Comparison of ENCODE assay signal across 8 cellular contexts in the genomic region with DNA sequence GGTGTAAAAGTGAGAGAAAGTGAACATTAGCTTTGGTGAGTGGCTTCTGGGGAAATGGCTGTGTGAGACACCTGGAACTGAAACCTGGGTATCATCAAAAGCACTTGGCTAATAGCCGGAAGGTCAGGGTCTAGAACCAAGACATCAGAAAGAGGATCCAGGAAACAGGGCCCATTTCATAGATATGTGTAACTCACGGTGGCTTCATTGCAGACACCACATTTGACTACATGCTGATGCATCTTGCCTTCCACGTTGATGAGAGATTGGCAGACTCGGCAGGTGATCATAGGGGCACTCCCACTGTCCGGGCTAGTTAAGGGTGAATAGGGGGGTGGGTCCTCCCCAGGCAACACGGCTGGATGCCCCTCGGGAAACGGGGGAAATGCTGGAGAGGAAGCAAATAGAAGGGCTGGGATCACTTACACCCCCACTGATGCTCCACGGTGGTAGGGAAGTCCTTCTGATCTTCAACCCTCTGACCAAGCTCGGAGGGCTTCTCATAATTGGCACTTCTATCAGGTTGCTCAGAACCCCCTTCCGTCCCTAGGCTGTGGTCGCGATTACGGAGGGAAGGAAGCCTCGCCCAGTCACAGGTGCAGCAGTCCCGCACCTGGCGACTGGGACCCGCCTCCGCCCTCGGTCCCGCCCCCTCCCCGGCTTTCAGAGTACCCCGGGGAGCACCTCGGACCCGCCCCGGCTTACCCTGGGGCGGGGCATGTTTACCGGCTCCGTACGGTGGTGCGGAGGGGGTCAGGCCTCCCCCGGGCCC. TPM values are rescaled to one million over a fixed set of nuclear protein-coding genes. Genes with fewer than 3 reads are reported as not detected.
DNase-seq lines count a peak whose midpoint lies in the region; ATAC-seq, FAIRE-seq and TF ChIP-seq lines count a peak whose summit lies in the region.

No MANE protein-coding gene starts in this region.

- peak overlapping the region; percentile 95 for H3K9ac ChIP-seq in muscle layer of colon (ENCODE audit: low read length)

- no peak for TF ChIP-seq EP300 in A549 (IDR thresholded peaks at IDR 0.05)

- peaks cover 45% of the 10 kb centered on the region for H3K36me3 ChIP-seq in KOPT-K1 (ENCODE audit: insufficient read depth, low read length)
- H3K36me3 ChIP-seq in muscle layer of colon (ENCODE audit: insufficient read depth, low read length) = peaks cover 43% of the 10 kb centered on the region
- H3K36me3 ChIP-seq in thymus (ENCODE audit: control insufficient read depth, insufficient read depth) = peaks cover 32% of the 10 kb centered on the region

- H3K27me3 ChIP-seq in muscle layer of colon (ENCODE audit: control insufficient read depth in 1 of 2, insufficient read depth in 2 of 2, low read length in 2 of 2) (no peaks in the 10 kb centered on the region), thymus (ENCODE audit: control insufficient read depth, insufficient read depth) (no peaks in the 10 kb centered on the region)

- no peak for TF ChIP-seq RAD21 in A549 (conservative IDR thresholded peaks at IDR 0.05 in 1 of 2, IDR thresholded peaks at IDR 0.05 in 1 of 2)

- POLR2A ChIA-PET in A549 (lab: Yijun Ruan, JAX) = interaction anchor here (0.6 to 2.3 kb wide), 8 partner anchors 9 to 223 kb away, joined by 3 to 44 read pairs (median 7); partner anchors contain the start of genes PARP2, PNP, RNASE4 and TEP1

- H3K4me1 ChIP-seq in A549 (peaks cover 34% of the 10 kb centered on the region), muscle layer of colon (ENCODE audit: insufficient read depth, low read length) (peaks cover 24% of the 10 kb centered on the region), thymus (ENCODE audit: control insufficient read depth, insufficient read depth, low read length) (peaks cover 19% of the 10 kb centered on the region)

- CTCF ChIA-PET in A549 (lab: Yijun Ruan, JAX) = interaction anchor here (1.1 to 2.4 kb wide), 2 partner anchors 45 to 153 kb away, joined by 5 to 6 read pairs; no protein-coding TSS in a partner anchor

- H3K4me3 ChIP-seq in A549 (peak overlapping the region; percentile 85), muscle layer of colon (ENCODE audit: low read depth in 1 of 2, low read length in 2 of 2) (peak overlapping the region; percentile 73 to 82), thymus (ENCODE audit: low read length) (peak overlapping the region; percentile 85)

- no peak for TF ChIP-seq POLR2A in A549 (IDR thresholded peaks at IDR 0.05; ENCODE audit: low read length)

- TF ChIP-seq CTCF in A549 (IDR thresholded peaks at IDR 0.05) = no peak

- H3K27ac ChIP-seq in A549 (peak overlapping the region; percentile 85 to 92), KOPT-K1 (ENCODE audit: low read depth, low read length, poor library complexity, severe bottlenecking) (peak overlapping the region; percentile 73), muscle layer of colon (ENCODE audit: low read depth, low read length) (peak overlapping the region; percentile 86), thymus (ENCODE audit: low read depth) (peak overlapping the region; percentile 97)

- ATAC-seq in A549 = peak in 1 of 2 experiments; percentile 10; a peak in 3 of 6 replicates
- peak; percentile 2 for ATAC-seq in GM19438 (IDR thresholded peaks at IDR 0.05; ENCODE audit: low read depth, unreplicated experiment)

- WGBS in A549 (ENCODE audit: missing lambda C conversion rate) = 10% methylated on average over 16 of the region's 32 CpGs
- WGBS in thymus = 8% methylated on average over 32 of the region's 32 CpGs

- no peaks in the 10 kb centered on the region for H3K9me3 ChIP-seq in A549
- no peaks in the 10 kb centered on the region for H3K9me3 ChIP-seq in KOPT-K1 (ENCODE audit: insufficient read depth, low read length, poor library complexity, severe bottlenecking)
- no peaks in the 10 kb centered on the region for H3K9me3 ChIP-seq in muscle layer of colon (ENCODE audit: low read length)
- no peaks in the 10 kb centered on the region for H3K9me3 ChIP-seq in thymus (ENCODE audit: control insufficient read depth)

- no peak for DNase-seq in A549 (ENCODE audit: low read depth in 1 of 2, low spot score in 1 of 2)
- DNase-seq in activated CD4-positive, alpha-beta T cell treated with anti-CD3 and anti-CD28 coated beads for 1 hour = peak; percentile 44
- DNase-seq in effector CD8-positive, alpha-beta T cell (lab: John Stamatoyannopoulos, UW) = peak; percentile 64
- no peak for DNase-seq in HuH-7 (ENCODE audit: low spot score)

- no peak for FAIRE-seq in A549 (lab: Jason Lieb, UNC)

- peak overlapping the region; percentile 85 for H3K4me2 ChIP-seq in A549

TF ChIP-seq in A549, 52 proteins besides CTCF, POLR2A, EP300 and RAD21 (continues in another document):
- TF ChIP-seq, protein P1, sequence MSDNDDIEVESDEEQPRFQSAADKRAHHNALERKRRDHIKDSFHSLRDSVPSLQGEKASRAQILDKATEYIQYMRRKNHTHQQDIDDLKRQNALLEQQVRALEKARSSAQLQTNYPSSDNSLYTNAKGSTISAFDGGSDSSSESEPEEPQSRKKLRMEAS (IDR thresholded peaks at IDR 0.05) = no peak
- TF ChIP-seq CBX8 (IDR thresholded peaks at IDR 0.05) = no peak
- no peak for TF ChIP-seq PBX3 (IDR thresholded peaks at IDR 0.05)
- no peak for TF ChIP-seq RFX5 (IDR thresholded peaks at IDR 0.05)
- no peak for TF ChIP-seq CHD2 (IDR thresholded peaks at IDR 0.05; ENCODE audit: low read length, partially characterized antibody)
- no peak for TF ChIP-seq TFCP2L1 (CRISPR knock-in tag; IDR thresholded peaks at IDR 0.05)
- TF ChIP-seq, protein P2, sequence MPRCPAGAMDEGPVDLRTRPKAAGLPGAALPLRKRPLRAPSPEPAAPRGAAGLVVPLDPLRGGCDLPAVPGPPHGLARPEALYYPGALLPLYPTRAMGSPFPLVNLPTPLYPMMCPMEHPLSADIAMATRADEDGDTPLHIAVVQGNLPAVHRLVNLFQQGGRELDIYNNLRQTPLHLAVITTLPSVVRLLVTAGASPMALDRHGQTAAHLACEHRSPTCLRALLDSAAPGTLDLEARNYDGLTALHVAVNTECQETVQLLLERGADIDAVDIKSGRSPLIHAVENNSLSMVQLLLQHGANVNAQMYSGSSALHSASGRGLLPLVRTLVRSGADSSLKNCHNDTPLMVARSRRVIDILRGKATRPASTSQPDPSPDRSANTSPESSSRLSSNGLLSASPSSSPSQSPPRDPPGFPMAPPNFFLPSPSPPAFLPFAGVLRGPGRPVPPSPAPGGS (IDR thresholded peaks at IDR 0.05) = no peak
- TF ChIP-seq HEYL (CRISPR knock-in tag; IDR thresholded peaks at IDR 0.05) = no peak
- TF ChIP-seq HOXA7 (CRISPR knock-in tag; IDR thresholded peaks at IDR 0.05) = no peak
- no peak for TF ChIP-seq CBX2 (IDR thresholded peaks at IDR 0.05; ENCODE audit: borderline replicate concordance, low read depth)
- no peak for TF ChIP-seq EHF (CRISPR knock-in tag; IDR thresholded peaks at IDR 0.05)
- no peak for TF ChIP-seq EHMT2 (IDR thresholded peaks at IDR 0.05; ENCODE audit: low read depth)

RNA-seq across cellular contexts. Expression of gene PIP4P1, which starts 0.6 kb away (rescaled TPM):
- polyA plus RNA-seq in A549 (2011; rRNA removed) (30.4 and 40.6 TPM in 2 replicates), A549 (2017; fragmentation: RNase III; extraction: RNeasy Plus Mini Kit Qiagen cat#74134 plus additional on column Dnase treatment) (24.6 to 35.8 TPM (median 33.0 TPM) in 3 replicates), thymus (53.2 TPM)
- 39.5 and 49.5 TPM in 2 replicates for polyA plus RNA-seq in A549 (2012; cell fraction: cytosol; rRNA removed)
- polyA plus RNA-seq in A549 (2012; cell fraction: nucleus; rRNA removed) = 63.7 and 81.4 TPM in 2 replicates
- polyA minus RNA-seq in A549 (2011; rRNA and poly(A)+ RNA removed) = 52.6 and 80.3 TPM in 2 replicates

RNA-seq across cellular contexts. Expression of gene APEX1, which starts 5.6 kb away (rescaled TPM):
- 324 and 419 TPM in 2 replicates for polyA plus RNA-seq in A549 (2011; rRNA removed)
- 377 and 394 TPM in 2 replicates for polyA plus RNA-seq in A549 (2012; cell fraction: cytosol; rRNA removed)
- 280 and 419 TPM in 2 replicates for polyA plus RNA-seq in A549 (2012; cell fraction: nucleus; rRNA removed)
- polyA plus RNA-seq in A549 (2017; fragmentation: RNase III; extraction: RNeasy Plus Mini Kit Qiagen cat#74134 plus additional on column Dnase treatment) = 304 to 313 TPM (median 312 TPM) in 3 replicates
- 224 and 285 TPM in 2 replicates for polyA minus RNA-seq in A549 (2011; rRNA and poly(A)+ RNA removed)
- polyA plus RNA-seq in thymus = 128 TPM

RNA-seq across cellular contexts. Expression of gene OSGEP, which starts 6.0 kb away (rescaled TPM):
- polyA plus RNA-seq in A549 (2011; rRNA removed) = 32.8 and 33.2 TPM in 2 replicates
- polyA plus RNA-seq in A549 (2012; cell fraction: cytosol; rRNA removed) = 45.2 and 57.6 TPM in 2 replicates
- 113 and 167 TPM in 2 replicates for polyA plus RNA-seq in A549 (2012; cell fraction: nucleus; rRNA removed)
- polyA plus RNA-seq in A549 (2017; fragmentation: RNase III; extraction: RNeasy Plus Mini Kit Qiagen cat#74134 plus additional on column Dnase treatment) = 30.4 to 36.9 TPM (median 33.6 TPM) in 3 replicates
- 34.9 and 38.3 TPM in 2 replicates for polyA minus RNA-seq in A549 (2011; rRNA and poly(A)+ RNA removed)
- polyA plus RNA-seq in thymus = 96.8 TPM

RNA-seq across cellular contexts. Expression of gene PNP, which starts 8.6 kb away (rescaled TPM):
- polyA plus RNA-seq in A549 (2011; rRNA removed) = 111 and 129 TPM in 2 replicates
- polyA plus RNA-seq in A549 (2012; cell fraction: cytosol; rRNA removed) = 117 and 127 TPM in 2 replicates
- polyA plus RNA-seq in A549 (2012; cell fraction: nucleus; rRNA removed) = 90.6 and 117 TPM in 2 replicates
- 95.9 to 103 TPM (median 97.3 TPM) in 3 replicates for polyA plus RNA-seq in A549 (2017; fragmentation: RNase III; extraction: RNeasy Plus Mini Kit Qiagen cat#74134 plus additional on column Dnase treatment)
- polyA minus RNA-seq in A549 (2011; rRNA and poly(A)+ RNA removed) = 68.9 and 90.3 TPM in 2 replicates
- polyA plus RNA-seq in thymus = 29.8 TPM

RNA-seq across cellular contexts. Expression of gene KLHL33, which starts 24.7 kb away (rescaled TPM):
- polyA plus RNA-seq in A549 (2011; rRNA removed) (not detected in 2 replicates), A549 (2017; fragmentation: RNase III; extraction: RNeasy Plus Mini Kit Qiagen cat#74134 plus additional on column Dnase treatment) (not detected in 3 replicates), thymus (0.64 TPM)
- not detected in 2 replicates for polyA plus RNA-seq in A549 (2012; cell fraction: cytosol; rRNA removed)
- polyA plus RNA-seq in A549 (2012; cell fraction: nucleus; rRNA removed) = 0.02 TPM in 1 of 2 replicates, not detected in the other
- polyA minus RNA-seq in A549 (2011; rRNA and poly(A)+ RNA removed) = not detected in 2 replicates

Comparison
In these comparisons a context has a peak if more than half of its experiments do, and no peak if none do; other contexts are left out.
1. DNase-seq: peak in activated CD4-positive, alpha-beta T cell treated with anti-CD3 and anti-CD28 coated beads for 1 hour (single experiment) and effector CD8-positive, alpha-beta T cell (single experiment); none in A549 (0 of 2) and HuH-7 (single experiment).
2. Peak in every context shown above with its lines, with median percentiles within 50 percentile points of each other: H3K27ac ChIP-seq and H3K4me3 ChIP-seq.